ENCODE assay signal across 22 cellular contexts in the genomic region with DNA sequence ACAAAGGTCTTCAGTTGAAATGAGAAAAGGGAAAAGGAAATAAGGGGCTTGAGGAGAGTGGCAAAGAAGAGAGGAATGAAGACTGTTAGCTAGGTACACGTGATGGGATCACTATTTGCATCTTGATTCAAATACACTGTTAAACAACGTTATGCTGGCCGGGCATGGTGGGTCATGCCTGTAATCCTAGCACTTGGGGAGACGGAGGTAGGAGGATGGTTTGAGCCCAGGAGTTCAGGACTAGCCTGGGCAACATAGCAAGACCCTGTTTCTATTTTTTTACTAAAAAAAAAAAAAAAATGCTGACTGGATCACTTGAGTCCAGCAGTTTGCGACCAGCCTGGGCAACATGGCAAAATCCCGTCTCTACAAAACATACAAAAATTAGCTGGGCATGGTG.
"Had no signal": no experiment of that assay in that cellular context is flagged by ENCODE, and none has a peak within 500 bp of the region (broad histone marks: within the 10 kb centered on the region; RNA-seq: fewer than 3 reads in every experiment).

No MANE protein-coding gene starts in this region.

- DNase-seq: activated CD8-positive, alpha-beta memory T cell treated with anti-CD3 and anti-CD28 coated beads, Interleukin-2, amount 50 U/mL, for 48 hours; activated effector memory CD4-positive, alpha-beta T cell treated with anti-CD3 and anti-CD28 coated beads, Interleukin-2, amount 50 U/mL, for 16 hours; anterior cingulate cortex; cortex of kidney; effector CD4-positive, alpha-beta T cell; esophagus squamous epithelium; hippocampal formation; left ventricle myocardium superior; mesenchymal stem cell; nephron progenitor cell; occipital lobe; stimulated activated CD4-positive, alpha-beta T cell treated with anti-CD3 and anti-CD28 coated beads, Interleukin-15, amount 100 ng/mL, for 24 hours; stimulated activated CD4-positive, alpha-beta T cell treated with anti-CD3 and anti-CD28 coated beads, Interleukin-4, amount 100 ng/mL, for 1 hour; stimulated activated naive B cell treated with anti-CD40 and anti-IgM and Interleukin-4, amounts not matched to agents 10 μg/mL and 1 μg/mL and 100 μg/mL, for 72 hours; SW 1271; T-helper 9 cell; thyroid gland; uterus had no signal

- H3K9me3 Mint-ChIP-seq: nephron progenitor cell; stimulated activated naive B cell treated with anti-CD40 and anti-IgM and Interleukin-4, amounts not matched to agents 10 μg/mL and 1 μg/mL and 100 μg/mL, for 72 hours had no signal

- H3K27me3 ChIP-seq: esophagus squamous epithelium, right atrium auricular region, thyroid gland, uterus had no signal

- H3K27ac ChIP-seq: right atrium auricular region, skin epidermis, thyroid gland, uterus had no signal

- H3K27me3 Mint-ChIP-seq: activated naive CD8-positive, alpha-beta T cell; stimulated activated naive B cell treated with anti-CD40 and anti-IgM and Interleukin-4, amounts not matched to agents 10 μg/mL and 1 μg/mL and 100 μg/mL, for 72 hours had no signal

- H3K4me3 Mint-ChIP-seq: activated naive CD8-positive, alpha-beta T cell; nephron progenitor cell had no signal

- H3K4me3 ChIP-seq: esophagus squamous epithelium, right atrium auricular region, skin epidermis, thyroid gland, uterus had no signal

- H3K9me3 ChIP-seq: esophagus squamous epithelium, right atrium auricular region, thyroid gland, uterus had no signal

- ATAC-seq: activated CD4-positive, CD25-positive, alpha-beta regulatory T cell treated with anti-CD3 and anti-CD28 coated beads, Interleukin-2, amount 50 U/mL, for 24 hours; left ventricle myocardium superior; stimulated activated naive B cell treated with anti-CD40 and anti-IgM and Interleukin-4, amounts not matched to agents 10 μg/mL and 1 μg/mL and 100 μg/mL, for 72 hours had no signal

- H3K27ac Mint-ChIP-seq: nephron progenitor cell; stimulated activated naive B cell treated with anti-CD40 and anti-IgM and Interleukin-4, amounts not matched to agents 10 μg/mL and 1 μg/mL and 100 μg/mL, for 72 hours had no signal

- H3K36me3 ChIP-seq: uterus had no signal
